14 cellular contexts compared by ENCODE assay signal in genomic region chr2:158685646-158686045, GRCh38.
"Had no signal": no experiment of that assay in that cellular context is flagged by ENCODE, and none has a peak within 500 bp of the region (broad histone marks: within the 10 kb centered on the region; RNA-seq: fewer than 3 reads in every experiment).

No MANE protein-coding gene starts in this region.

- H3K4me1 Mint-ChIP-seq: activated naive CD8-positive, alpha-beta T cell treated with anti-CD3 and anti-CD28 coated beads, Interleukin-2, amount 50 U/mL, for 24 hours; immature natural killer cell; stimulated activated memory B cell treated with anti-CD40 and anti-IgM and Interleukin-4, amounts not matched to agents 10 μg/mL and 1 μg/mL and 100 μg/mL, for 72 hours had no signal

- H3K9me3 Mint-ChIP-seq: activated naive CD8-positive, alpha-beta T cell treated with anti-CD3 and anti-CD28 coated beads, Interleukin-2, amount 50 U/mL, for 24 hours; immature natural killer cell; stimulated activated memory B cell treated with anti-CD40 and anti-IgM and Interleukin-4, amounts not matched to agents 10 μg/mL and 1 μg/mL and 100 μg/mL, for 72 hours had no signal

- H3K4me3 Mint-ChIP-seq: activated naive CD8-positive, alpha-beta T cell treated with anti-CD3 and anti-CD28 coated beads, Interleukin-2, amount 50 U/mL, for 24 hours; immature natural killer cell; stimulated activated memory B cell treated with anti-CD40 and anti-IgM and Interleukin-4, amounts not matched to agents 10 μg/mL and 1 μg/mL and 100 μg/mL, for 72 hours had no signal

- H3K27ac Mint-ChIP-seq: activated naive CD8-positive, alpha-beta T cell treated with anti-CD3 and anti-CD28 coated beads, Interleukin-2, amount 50 U/mL, for 24 hours; immature natural killer cell; stimulated activated memory B cell treated with anti-CD40 and anti-IgM and Interleukin-4, amounts not matched to agents 10 μg/mL and 1 μg/mL and 100 μg/mL, for 72 hours had no signal

- H3K27ac ChIP-seq: ascending aorta, lower lobe of right lung, pancreas, thyroid gland had no signal

- DNase-seq: activated CD4-positive, CD25-positive, alpha-beta regulatory T cell treated with anti-CD3 and anti-CD28 coated beads, Interleukin-2, amount 50 U/mL, for 72 hours; activated naive CD4-positive, alpha-beta T cell treated with Interleukin-2 at 50 U/mL for 16 hours; activated naive CD8-positive, alpha-beta T cell treated with anti-CD3 and anti-CD28 coated beads, Interleukin-2, amount 50 U/mL, for 24 hours; activated T-cell treated with anti-CD3 and anti-CD28 coated beads for 4 hours; esophagus squamous epithelium; immature natural killer cell; lower lobe of right lung; pancreas; stimulated activated CD4-positive, alpha-beta T cell treated with anti-CD3 and anti-CD28 coated beads, Interleukin-2, amount 100 ng/mL, for 48 hours; T-helper 1 cell; T1000; thyroid gland had no signal

- H3K27me3 Mint-ChIP-seq: stimulated activated memory B cell treated with anti-CD40 and anti-IgM and Interleukin-4, amounts not matched to agents 10 μg/mL and 1 μg/mL and 100 μg/mL, for 72 hours had no signal

- ATAC-seq: activated naive CD8-positive, alpha-beta T cell treated with anti-CD3 and anti-CD28 coated beads, Interleukin-2, amount 50 U/mL, for 24 hours; stimulated activated memory B cell treated with anti-CD40 and anti-IgM and Interleukin-4, amounts not matched to agents 10 μg/mL and 1 μg/mL and 100 μg/mL, for 72 hours had no signal
